In genomic region chr6:104941694-104942177, GRCh38 we compare ENCODE assay signal across 1 cellular context.
TF ChIP-seq lines count a peak whose summit lies in the region.

No MANE protein-coding gene starts in this region.

TF ChIP-seq in K562, 482 proteins besides CTCF, POLR2A, EP300 and RAD21 (continued from another document and continues in another):
- no peak for TF ChIP-seq MGA (IDR thresholded peaks at IDR 0.05)
- peak in 1 of 2 experiments; percentile 32; a peak in 1 of 4 replicates for TF ChIP-seq MAZ (CRISPR knock-in tag; conservative IDR thresholded peaks at IDR 0.05 in 1 of 2, IDR thresholded peaks at IDR 0.05 in 1 of 2)
- TF ChIP-seq, protein P1, sequence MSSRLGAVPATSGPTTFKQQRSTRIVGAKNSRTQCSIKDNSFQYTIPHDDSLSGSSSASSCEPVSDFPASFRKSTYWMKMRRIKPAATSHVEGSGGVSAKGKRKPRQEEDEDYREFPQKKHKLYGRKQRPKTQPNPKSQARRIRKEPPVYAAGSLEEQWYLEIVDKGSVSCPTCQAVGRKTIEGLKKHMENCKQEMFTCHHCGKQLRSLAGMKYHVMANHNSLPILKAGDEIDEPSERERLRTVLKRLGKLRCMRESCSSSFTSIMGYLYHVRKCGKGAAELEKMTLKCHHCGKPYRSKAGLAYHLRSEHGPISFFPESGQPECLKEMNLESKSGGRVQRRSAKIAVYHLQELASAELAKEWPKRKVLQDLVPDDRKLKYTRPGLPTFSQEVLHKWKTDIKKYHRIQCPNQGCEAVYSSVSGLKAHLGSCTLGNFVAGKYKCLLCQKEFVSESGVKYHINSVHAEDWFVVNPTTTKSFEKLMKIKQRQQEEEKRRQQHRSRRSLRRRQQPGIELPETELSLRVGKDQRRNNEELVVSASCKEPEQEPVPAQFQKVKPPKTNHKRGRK (tag; IDR thresholded peaks at IDR 0.05), result peak; percentile 59
- TF ChIP-seq ATF1 (CRISPR knock-in tag; IDR thresholded peaks at IDR 0.05), result no peak
- no peak for TF ChIP-seq ATF1 (tag; IDR thresholded peaks at IDR 0.05)
- peak in 1 of 2 experiments; percentile 49 for TF ChIP-seq AFF1 (IDR thresholded peaks at IDR 0.05; ENCODE audit: low read depth in 1 of 2, partially characterized antibody in 2 of 2)
- no peak for TF ChIP-seq TAL1 (IDR thresholded peaks at IDR 0.05)
- peak; percentile 63; the same call in 1 of the 2 replicates for TF ChIP-seq NFRKB (IDR thresholded peaks at IDR 0.05; ENCODE audit: low read depth)
- no peak for TF ChIP-seq MTA3 (IDR thresholded peaks at IDR 0.05; ENCODE audit: borderline replicate concordance)
- TF ChIP-seq ZBTB8A (IDR thresholded peaks at IDR 0.05; ENCODE audit: partially characterized antibody), result peak; percentile 58
- TF ChIP-seq MIER1 (IDR thresholded peaks at IDR 0.05; ENCODE audit: low read depth), result peak; percentile 37; the same call in 1 of the 2 replicates
- TF ChIP-seq ZNF696 (CRISPR knock-in tag; conservative IDR thresholded peaks at IDR 0.05), result no peak
- TF ChIP-seq DNMT1 (IDR thresholded peaks at IDR 0.05), result no peak
- no peak for TF ChIP-seq E2F4 (CRISPR knock-in tag; IDR thresholded peaks at IDR 0.05; ENCODE audit: low read depth)
- TF ChIP-seq CHD7 (IDR thresholded peaks at IDR 0.05; ENCODE audit: low read depth, low read length), result no peak
- TF ChIP-seq ZNF197 (CRISPR knock-in tag; IDR thresholded peaks at IDR 0.05; ENCODE audit: low read depth), result no peak
- TF ChIP-seq ZNF717 (CRISPR knock-in tag; IDR thresholded peaks at IDR 0.05), result no peak
- TF ChIP-seq L3MBTL2 (IDR thresholded peaks at IDR 0.05), result 0 out of 2 replicates have a peak, but pooled peaks have one; percentile 20
- TF ChIP-seq BACH1 (tag; IDR thresholded peaks at IDR 0.05), result no peak
- no peak for TF ChIP-seq PHB (CRISPR knock-in tag; IDR thresholded peaks at IDR 0.05)
- TF ChIP-seq TRIM28 (IDR thresholded peaks at IDR 0.05), result peak; percentile 38; the same call in 1 of the 2 replicates
